ENCODE assay signal across 29 cellular contexts in the genomic region with DNA sequence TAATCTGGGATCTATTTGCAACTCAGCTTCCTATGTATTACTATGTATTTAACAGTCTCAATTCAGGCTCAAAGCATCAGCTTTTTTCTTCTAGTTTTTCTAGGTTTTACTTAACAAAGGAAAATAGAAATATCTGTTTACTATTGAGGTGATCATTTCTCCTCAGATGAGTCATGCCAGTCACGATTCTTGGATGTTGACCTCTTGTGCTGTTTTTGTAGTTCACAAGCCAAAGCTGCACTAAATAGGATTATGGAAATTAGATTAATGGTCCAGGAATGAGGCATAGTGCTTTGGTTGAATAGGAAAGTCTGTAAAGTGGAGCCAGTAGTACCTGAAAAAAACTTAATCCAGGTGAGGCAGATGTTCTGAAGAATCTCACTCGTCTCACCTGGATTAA.
"Had no signal": no experiment of that assay in that cellular context is flagged by ENCODE, and none has a peak within 500 bp of the region (broad histone marks: within the 10 kb centered on the region; RNA-seq: fewer than 3 reads in every experiment).

No MANE protein-coding gene starts in this region.

- H3K27ac ChIP-seq: brain microvascular endothelial cell, esophagus muscularis mucosa, gastroesophageal sphincter, suprapubic skin, uterus had no signal

- FAIRE-seq: keratinocyte, small intestine had no signal

- H3K9me3 ChIP-seq: esophagus muscularis mucosa, gastroesophageal sphincter, suprapubic skin, uterus had no signal

- H3K27me3 ChIP-seq: brain microvascular endothelial cell, esophagus muscularis mucosa, gastroesophageal sphincter, suprapubic skin, uterus had no signal

- ATAC-seq: activated CD4-positive, alpha-beta T cell treated with anti-CD3 and anti-CD28 coated beads for 36 hours; activated naive CD8-positive, alpha-beta T cell treated with anti-CD3 and anti-CD28 coated beads, Interleukin-2, amount 50 U/mL, for 24 hours; activated T-cell treated with anti-CD3 and anti-CD28 coated beads, Interleukin-2, amount 50 U/mL, for 4 hours; gastroesophageal sphincter; left colon; sciatic nerve; stimulated activated effector memory CD8-positive, alpha-beta T cell treated with anti-CD3 and anti-CD28 coated beads, Interleukin-12 subunit alpha, Interleukin-12 subunit beta, amount 100 ng/mL, for 72 hours; stimulated activated naive CD8-positive, alpha-beta T cell treated with anti-CD3 and anti-CD28 coated beads, Interleukin-15, amount 100 ng/mL, for 72 hours; T-helper 17 cell had no signal

- H3K4me3 ChIP-seq: esophagus muscularis mucosa, gastroesophageal sphincter, suprapubic skin, uterus had no signal

- DNase-seq: activated B cell treated with CpG ODN at 0.5 μM for 24 hours; activated CD4-positive, alpha-beta T cell treated with anti-CD3 and anti-CD28 coated beads for 36 hours; activated CD4-positive, alpha-beta T cell treated with anti-CD3 and anti-CD28 coated beads, Interleukin-2, amount 50 U/mL, for 48 hours; activated CD8-positive, alpha-beta memory T cell treated with anti-CD3 and anti-CD28 coated beads, Interleukin-2, amount 50 U/mL, for 48 hours; activated effector memory CD4-positive, alpha-beta T cell treated with Interleukin-2 at 50 U/mL for 16 hours; activated naive CD4-positive, alpha-beta T cell treated with anti-CD3 and anti-CD28 coated beads, Interleukin-2, amount 10 ng/mL, durations not matched to agents 7 days and 5 days; activated naive CD8-positive, alpha-beta T cell treated with anti-CD3 and anti-CD28 coated beads, Interleukin-2, amount 50 U/mL, for 24 hours; activated T-cell treated with anti-CD3 and anti-CD28 coated beads, Interleukin-2, amount 50 U/mL, for 4 hours; anterior cingulate cortex; brain microvascular endothelial cell; caudate nucleus; effector memory CD4-positive, alpha-beta T cell; head of caudate nucleus; left colon; mesendoderm; naive B cell; occipital lobe; small intestine; stimulated activated CD4-positive, alpha-beta T cell treated with anti-CD3 and anti-CD28 coated beads, Interleukin-2, amount 100 ng/mL, for 24 hours; stimulated activated naive CD8-positive, alpha-beta T cell treated with anti-CD3 and anti-CD28 coated beads, Interleukin-15, amount 100 ng/mL, for 72 hours; T-helper 17 cell; trophoblast cell; uterus had no signal

- H3K36me3 ChIP-seq: brain microvascular endothelial cell, esophagus muscularis mucosa, gastroesophageal sphincter, uterus had no signal

- H3K4me1 ChIP-seq: esophagus muscularis mucosa, gastroesophageal sphincter, suprapubic skin, uterus had no signal
